In genomic region chr2:239751719-239752355, GRCh38 we compare ENCODE assay signal across 10 cellular contexts.
DNase-seq lines count a peak whose midpoint lies in the region; ATAC-seq and TF ChIP-seq lines count a peak whose summit lies in the region.
"Had no signal": no experiment of that assay in that cellular context is flagged by ENCODE, and none has a peak within 500 bp of the region (broad histone marks: within the 10 kb centered on the region; RNA-seq: fewer than 3 reads in every experiment).

No MANE protein-coding gene starts in this region.

- POLR2A ChIA-PET in CD4-positive, alpha-beta memory T cell (lab: Charles Lee; ENCODE audit: partially characterized antibody): interaction anchor here (0.9 kb wide), 1 partner anchor 150 kb away, joined by 3 read pairs; no protein-coding TSS in a partner anchor

- no peak for TF ChIP-seq CTCF in chondrocyte (IDR thresholded peaks at IDR 0.05)

- H3K27ac ChIP-seq in CD4-positive, alpha-beta memory T cell (ENCODE audit: low read depth, low read length): no peak overlapping the region

- no peaks in the 10 kb centered on the region for H3K9me3 ChIP-seq in CD4-positive, alpha-beta memory T cell (ENCODE audit: control insufficient read depth in 1 of 2, low read length in 2 of 2)

- ATAC-seq in sciatic nerve: peak; percentile 66
- no peak for ATAC-seq in GM21576 (IDR thresholded peaks at IDR 0.05; ENCODE audit: unreplicated experiment)
- ATAC-seq in HG03432 (IDR thresholded peaks at IDR 0.05; ENCODE audit: unreplicated experiment): no peak

- peaks cover 2 to 16% (median 9%) of the 10 kb centered on the region in 4 donors for H3K4me1 Mint-ChIP-seq in CD4-positive, alpha-beta memory T cell
- H3K4me1 Mint-ChIP-seq in chondrocyte (ENCODE audit: low read depth): peaks cover 22% of the 10 kb centered on the region

- no peak overlapping the region for H3K4me3 ChIP-seq in CD4-positive, alpha-beta memory T cell (ENCODE audit: low read length in 2 of 2)

- no peaks in the 10 kb centered on the region for H3K36me3 ChIP-seq in CD4-positive, alpha-beta memory T cell (ENCODE audit: insufficient read depth, low read length)

- CTCF ChIA-PET in CD4-positive, alpha-beta memory T cell (lab: Charles Lee; ENCODE audit: partially characterized antibody): no interaction called here

- no peaks in the 10 kb centered on the region for H3K36me3 Mint-ChIP-seq in CD4-positive, alpha-beta memory T cell
- H3K36me3 Mint-ChIP-seq in chondrocyte (ENCODE audit: low read depth): no peaks in the 10 kb centered on the region

- H3K27ac Mint-ChIP-seq in CD4-positive, alpha-beta memory T cell: peak overlapping the region in 2 of 7 donors; percentile 1 to 62
- peak overlapping the region; percentile 9 for H3K27ac Mint-ChIP-seq in chondrocyte (ENCODE audit: unreplicated experiment)

- H3K4me3 Mint-ChIP-seq in CD4-positive, alpha-beta memory T cell: peak overlapping the region in 7 of 8 donors; percentile 10 to 66 (median 39)
- no peak overlapping the region for H3K4me3 Mint-ChIP-seq in chondrocyte (ENCODE audit: unreplicated experiment)

- H3K4me1 ChIP-seq in CD4-positive, alpha-beta memory T cell (ENCODE audit: insufficient read depth, low read length): peaks cover 16% of the 10 kb centered on the region

- intact Hi-C loops in CD4-positive, alpha-beta memory T cell (cut with micrococcal nuclease): no loop called here
- intact Hi-C loops in sciatic nerve (cut with DNase I): no loop called here

- H3K27me3 Mint-ChIP-seq in CD4-positive, alpha-beta memory T cell: peaks cover 0 to 2% of the 10 kb centered on the region in 2 donors
- H3K27me3 Mint-ChIP-seq in chondrocyte (ENCODE audit: low read depth): peaks cover 4% of the 10 kb centered on the region

- peak in 3 of 5 donors; percentile 7 to 20 (median 16) for DNase-seq in CD4-positive, alpha-beta memory T cell
- DNase-seq in UCSD-AML1 (lab: John Stamatoyannopoulos, UW; ENCODE audit: unreplicated experiment) (peak; percentile 80), chondrocyte (ENCODE audit: low spot score) (no peak), sciatic nerve (ENCODE audit: low spot score) (no peak), NCI-H1694 (lab: John Stamatoyannopoulos, UW) (no peak)
- DNase-seq in effector CD8-positive, alpha-beta T cell (lab: John Stamatoyannopoulos, UW): no peak
- DNase-seq: mesenchymal stem cell, NCI-H510A had no signal

- H3K9me3 Mint-ChIP-seq in CD4-positive, alpha-beta memory T cell: peaks cover 0 to 6% (median 0%) of the 10 kb centered on the region in 8 donors
- H3K9me3 Mint-ChIP-seq in chondrocyte (ENCODE audit: low read depth): no peaks in the 10 kb centered on the region

- no peaks in the 10 kb centered on the region for H3K27me3 ChIP-seq in CD4-positive, alpha-beta memory T cell (ENCODE audit: insufficient read depth, low read length)

Comparison
In these comparisons a context has a peak if more than half of its experiments do, and no peak if none do; other contexts are left out.
1. DNase-seq: peak in CD4-positive, alpha-beta memory T cell (3 of 5) and UCSD-AML1 (single experiment); none in chondrocyte (single experiment), sciatic nerve (single experiment), NCI-H1694 (single experiment) and effector CD8-positive, alpha-beta T cell (single experiment).